18 cellular contexts compared by ENCODE assay signal in genomic region chr12:45302621-45303020, GRCh38.
DNase-seq lines count a peak whose midpoint lies in the region; ATAC-seq and TF ChIP-seq lines count a peak whose summit lies in the region.
"Had no signal": no experiment of that assay in that cellular context is flagged by ENCODE, and none has a peak within 500 bp of the region (broad histone marks: within the 10 kb centered on the region; RNA-seq: fewer than 3 reads in every experiment).

No MANE protein-coding gene starts in this region.

- H3K27me3 ChIP-seq in breast epithelium (no peaks in the 10 kb centered on the region), neural cell (ENCODE audit: insufficient read depth, low read depth, low read length) (no peaks in the 10 kb centered on the region)

- no peak overlapping the region for H3K4me2 ChIP-seq in neural cell (ENCODE audit: low read length)
- H3K4me2 ChIP-seq: PC-9 had no signal

- H3K9me3 Mint-ChIP-seq in MCF 10A (ENCODE audit: unreplicated experiment): no peaks in the 10 kb centered on the region
- H3K9me3 Mint-ChIP-seq: CD8-positive, alpha-beta memory T cell had no signal

- TSS peak; percentile 12 for BruUV-seq in MCF 10A (replicated peaks; lab: Mats Ljungman, UMichigan)

- intact Hi-C loops in MCF 10A (cut with micrococcal nuclease) (no loop called here), breast epithelium (cut with DNase I; ENCODE audit: low total_unique reads) (no loop called here)

- H3K4me3 Mint-ChIP-seq in MCF 10A (ENCODE audit: unreplicated experiment): no peak overlapping the region
- H3K4me3 Mint-ChIP-seq: CD8-positive, alpha-beta memory T cell had no signal

- no peaks in the 10 kb centered on the region for H3K79me2 ChIP-seq in neural cell (replicated peaks; ENCODE audit: insufficient read depth, low read length)

- no peaks in the 10 kb centered on the region for H4K20me1 ChIP-seq in neural cell (ENCODE audit: insufficient read depth)

- H3K36me3 ChIP-seq in breast epithelium: no peaks in the 10 kb centered on the region
- H3K36me3 ChIP-seq in neural cell (ENCODE audit: insufficient read depth, low read length): no peaks in the 10 kb centered on the region

- peaks cover 6% of the 10 kb centered on the region for H3K36me3 Mint-ChIP-seq in MCF 10A (ENCODE audit: insufficient read depth, unreplicated experiment)

- TF ChIP-seq RAD21 in neural cell (conservative IDR thresholded peaks at IDR 0.05): no peak

- peak; percentile 61 for DNase-seq in MCF 10A (ENCODE audit: unreplicated experiment)
- no peak for DNase-seq in breast epithelium (ENCODE audit: low spot score in 2 of 2)
- DNase-seq in epithelial cell of esophagus (ENCODE audit: low read depth): peak; percentile 54
- no peak for DNase-seq in substantia nigra (lab: John Stamatoyannopoulos, UW)
- no peak for DNase-seq in NCI-H146 (lab: John Stamatoyannopoulos, UW)
- no peak for DNase-seq in inferior parietal cortex (ENCODE audit: extremely low spot score)
- DNase-seq: CD8-positive, alpha-beta memory T cell; DMS79; MV-4-11; NCI-H1417 treated with DMSO at 0.1 percent for 48 hours; NCI-H2029 treated with DMSO at 0.1 percent for 48 hours; NCI-H510A treated with DMSO at 0.1 percent for 48 hours; PC-9 had no signal

- no peaks in the 10 kb centered on the region for H3F3A ChIP-seq in neural cell (ENCODE audit: insufficient read depth, low read length, poor library complexity, severe bottlenecking)

- peaks cover 7 to 8% of the 10 kb centered on the region in 2 donors for H3K4me1 ChIP-seq in breast epithelium

- H3K9me3 ChIP-seq in breast epithelium (no peaks in the 10 kb centered on the region), neural cell (ENCODE audit: low read length) (no peaks in the 10 kb centered on the region)

- H3K27ac ChIP-seq in breast epithelium: no peak overlapping the region
- peak overlapping the region; percentile 43 for H3K27ac ChIP-seq in neural cell (ENCODE audit: low read length)
- no peak overlapping the region for H3K27ac ChIP-seq in substantia nigra (ENCODE audit: low read depth, low read length, poor library complexity, severe bottlenecking)
- H3K27ac ChIP-seq: 22Rv1, HL-60, PC-9 had no signal

- no peak for TF ChIP-seq POLR2A in breast epithelium (IDR thresholded peaks at IDR 0.05)

- POLR2A ChIA-PET in MCF 10A (lab: Yijun Ruan, JAX): interaction anchor here (0.6 to 1.8 kb wide), 3 partner anchors 12 to 426 kb away, joined by 3 to 7 read pairs (median 3); no protein-coding TSS in a partner anchor

- no peak overlapping the region for H3K27ac Mint-ChIP-seq in MCF 10A (ENCODE audit: low read depth, unreplicated experiment)
- H3K27ac Mint-ChIP-seq: CD8-positive, alpha-beta memory T cell had no signal

- no peak for TF ChIP-seq CTCF in MCF 10A (IDR thresholded peaks at IDR 0.05; ENCODE audit: unreplicated experiment)
- no peak for TF ChIP-seq CTCF in breast epithelium (IDR thresholded peaks at IDR 0.05)
- no peak for TF ChIP-seq CTCF in epithelial cell of esophagus (IDR thresholded peaks at IDR 0.05; ENCODE audit: insufficient read depth, low read depth, low read length, missing control alignments)
- TF ChIP-seq CTCF in neural cell (IDR thresholded peaks at IDR 0.05; ENCODE audit: poor library complexity, severe bottlenecking): no peak

- H3K9me2 ChIP-seq in neural cell (ENCODE audit: insufficient read depth, low read length): no peaks in the 10 kb centered on the region

- CTCF ChIA-PET in MCF 10A (lab: Yijun Ruan, JAX): interaction anchor here (0.6 to 2.4 kb wide), 3 partner anchors 8 to 131 kb away, joined by 3 to 8 read pairs (median 4); no protein-coding TSS in a partner anchor

- H3K4me3 ChIP-seq in breast epithelium (no peak overlapping the region), epithelial cell of esophagus (ENCODE audit: low read length) (no peak overlapping the region), neural cell (ENCODE audit: low read length) (no peak overlapping the region)
- H3K4me3 ChIP-seq: PC-9 had no signal

- no peak overlapping the region for H3K9ac ChIP-seq in neural cell (ENCODE audit: low read length)

- TF ChIP-seq EP300 in neural cell (conservative IDR thresholded peaks at IDR 0.05; ENCODE audit: poor library complexity, severe bottlenecking): no peak

- H2AFZ ChIP-seq in neural cell (ENCODE audit: low read depth, low read length): no peak overlapping the region
- H2AFZ ChIP-seq: PC-9 had no signal

- no peak for ATAC-seq in GM19324 (IDR thresholded peaks at IDR 0.05; ENCODE audit: low FRiP score, unreplicated experiment)
- ATAC-seq: HCT116 had no signal

- no peaks in the 10 kb centered on the region for H3K27me3 Mint-ChIP-seq in MCF 10A (ENCODE audit: insufficient read depth, unreplicated experiment)
- H3K27me3 Mint-ChIP-seq: CD8-positive, alpha-beta memory T cell had no signal

- H3K4me1 Mint-ChIP-seq in MCF 10A (ENCODE audit: insufficient read depth, unreplicated experiment): peaks cover 6% of the 10 kb centered on the region

TF ChIP-seq in neural cell, 6 proteins besides CTCF, POLR2A, EP300 and RAD21:
- no peak for TF ChIP-seq TAF1 (IDR thresholded peaks at IDR 0.05; ENCODE audit: low read depth)
- TF ChIP-seq REST (IDR thresholded peaks at IDR 0.05; ENCODE audit: borderline replicate concordance): no peak
- no peak for TF ChIP-seq POLR2AphosphoS5 (IDR thresholded peaks at IDR 0.05)
- TF ChIP-seq EZH2 (IDR thresholded peaks at IDR 0.05; ENCODE audit: borderline replicate concordance, insufficient read depth, low read length, poor library complexity, severe bottlenecking): no peak
- no peak for TF ChIP-seq MXI1 (conservative IDR thresholded peaks at IDR 0.05; ENCODE audit: poor library complexity, severe bottlenecking)
- no peak for TF ChIP-seq SMC3 (conservative IDR thresholded peaks at IDR 0.05; ENCODE audit: poor library complexity)

Comparison
In these comparisons a context has a peak if more than half of its experiments do, and no peak if none do; other contexts are left out.
1. DNase-seq: peak in MCF 10A (single experiment) and epithelial cell of esophagus (single experiment); none in breast epithelium (0 of 2), substantia nigra (0 of 49), NCI-H146 (single experiment) and inferior parietal cortex (single experiment).